13 cellular contexts compared by ENCODE assay signal in the genomic region with DNA sequence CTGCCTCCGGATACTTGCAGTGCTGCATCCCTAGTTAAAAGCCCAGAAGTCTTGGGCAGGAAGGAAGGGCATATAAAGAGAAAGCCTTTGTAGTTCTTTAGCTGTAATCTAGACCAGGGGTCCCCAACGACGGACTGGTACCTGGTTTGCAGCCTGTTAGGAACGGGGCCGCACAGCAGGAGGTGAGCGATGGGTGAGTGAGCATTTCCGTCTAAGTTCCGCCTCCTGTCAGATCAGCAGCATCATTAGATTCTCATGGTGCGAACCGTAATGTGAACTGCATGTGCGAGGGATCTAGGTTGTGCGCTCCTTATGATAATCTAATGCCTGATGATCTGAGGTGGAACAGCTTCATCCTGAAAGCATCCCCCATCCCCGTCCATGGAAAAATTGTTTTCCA. TPM values are rescaled to one million over a fixed set of nuclear protein-coding genes. Genes with fewer than 3 reads are reported as not detected.
DNase-seq lines count a peak whose midpoint lies in the region; ATAC-seq and TF ChIP-seq lines count a peak whose summit lies in the region.
"Had no signal": no experiment of that assay in that cellular context is flagged by ENCODE, and none has a peak within 500 bp of the region (broad histone marks: within the 10 kb centered on the region; RNA-seq: fewer than 3 reads in every experiment).

No MANE protein-coding gene starts in this region.

- no peak overlapping the region for H2AFZ ChIP-seq in neuron (ENCODE audit: low read depth, low read length)

- H3K27me3 Mint-ChIP-seq in activated CD4-positive, alpha-beta T cell treated with anti-CD3 and anti-CD28 coated beads for 36 hours = no peaks in the 10 kb centered on the region
- no peaks in the 10 kb centered on the region for H3K27me3 Mint-ChIP-seq in IgD-negative memory B cell

- no peaks in the 10 kb centered on the region for H3K9me3 Mint-ChIP-seq in activated CD4-positive, alpha-beta T cell treated with anti-CD3 and anti-CD28 coated beads for 36 hours (ENCODE audit: low read depth)
- peaks cover 0 to 8% (median 2%) of the 10 kb centered on the region in 3 donors for H3K9me3 Mint-ChIP-seq in IgD-negative memory B cell

- H3K4me1 ChIP-seq in neuron (ENCODE audit: insufficient read depth, low read length) = peaks cover 14% of the 10 kb centered on the region

- no peak for DNase-seq in activated CD4-positive, alpha-beta T cell treated with anti-CD3 and anti-CD28 coated beads for 36 hours
- DNase-seq in activated CD4-positive, alpha-beta T cell treated with anti-CD3 and anti-CD28 coated beads for 4 hours = no peak
- DNase-seq in epithelial cell of proximal tubule (ENCODE audit: low read depth) (no peak), NCI-H2029 (lab: John Stamatoyannopoulos, UW) (no peak)
- DNase-seq in NK-92 treated with Interleukin-12 subunit alpha and Interleukin-12 subunit beta, amount 100 ng/mL, for 24 hours (lab: John Stamatoyannopoulos, UW) = no peak
- DNase-seq: activated gamma-delta T cell, colonic mucosa, HCEC 1CT, NCI-H1048 had no signal

- H3K36me3 Mint-ChIP-seq in activated CD4-positive, alpha-beta T cell treated with anti-CD3 and anti-CD28 coated beads for 36 hours (ENCODE audit: low read depth) = peaks cover 33% of the 10 kb centered on the region
- peaks cover 13% of the 10 kb centered on the region for H3K36me3 Mint-ChIP-seq in IgD-negative memory B cell

- no peak overlapping the region for H3K27ac Mint-ChIP-seq in activated CD4-positive, alpha-beta T cell treated with anti-CD3 and anti-CD28 coated beads for 36 hours
- peak overlapping the region in 2 of 3 donors; percentile 78 to 90 for H3K27ac Mint-ChIP-seq in IgD-negative memory B cell

- peaks cover 24% of the 10 kb centered on the region for H3K36me3 ChIP-seq in neuron (ENCODE audit: insufficient read depth, low read length)
- H3K36me3 ChIP-seq: colonic mucosa had no signal

- CTCF ChIA-PET in activated CD4-positive, alpha-beta T cell treated with anti-CD3 and anti-CD28 coated beads for 36 hours (lab: Charles Lee) = interaction anchor here (0.7 to 0.8 kb wide), 2 partner anchors 168 to 300 kb away, joined by 3 read pairs; partner anchors contain the start of gene ZSWIM6

- H3K4me3 ChIP-seq in epithelial cell of proximal tubule (ENCODE audit: low read depth, low read length) (peak overlapping the region; percentile 93), neuron (ENCODE audit: low read length) (peak overlapping the region; percentile 84)

- POLR2A ChIA-PET in activated CD4-positive, alpha-beta T cell treated with anti-CD3 and anti-CD28 coated beads for 36 hours (lab: Charles Lee) = interaction anchor here (0.6 to 0.8 kb wide), 3 partner anchors 63 to 78 kb away, joined by 3 to 4 read pairs (median 4); no protein-coding TSS in a partner anchor

- no peaks in the 10 kb centered on the region for H3K27me3 ChIP-seq in neuron (ENCODE audit: insufficient read depth, low read length)
- H3K27me3 ChIP-seq: colonic mucosa had no signal

- intact Hi-C loops in activated CD4-positive, alpha-beta T cell treated with anti-CD3 and anti-CD28 coated beads for 36 hours (cut with DNase I, micrococcal nuclease) = loop anchor here (2.0 to 10.0 kb wide), 9 partner anchors 107 to 1143 kb away; partner anchors contain the start of genes DEPDC1B (in 1 of the 2) and KIF2A (in 1 of the 2)

- H3K4me1 Mint-ChIP-seq in activated CD4-positive, alpha-beta T cell treated with anti-CD3 and anti-CD28 coated beads for 36 hours = peaks cover 32% of the 10 kb centered on the region
- H3K4me1 Mint-ChIP-seq in IgD-negative memory B cell = peaks cover 22 to 32% (median 23%) of the 10 kb centered on the region in 3 donors

- TF ChIP-seq CTCF in epithelial cell of proximal tubule (conservative IDR thresholded peaks at IDR 0.05; ENCODE audit: low read depth, low read length) = no peak

- peaks cover 6% of the 10 kb centered on the region for H3K9me3 ChIP-seq in neuron (ENCODE audit: low read length)
- H3K9me3 ChIP-seq: colonic mucosa, thoracic aorta had no signal

- no peak for ATAC-seq in activated CD4-positive, alpha-beta T cell treated with anti-CD3 and anti-CD28 coated beads for 36 hours
- ATAC-seq in HG03196 (IDR thresholded peaks at IDR 0.05; ENCODE audit: unreplicated experiment) = no peak

- peak overlapping the region; percentile 2 for H3K4me3 Mint-ChIP-seq in activated CD4-positive, alpha-beta T cell treated with anti-CD3 and anti-CD28 coated beads for 36 hours
- peak overlapping the region; percentile 13 to 99 (median 34) for H3K4me3 Mint-ChIP-seq in IgD-negative memory B cell

RNA-seq across cellular contexts. Expression of gene SMIM15, which starts 1.6 kb away (rescaled TPM):
- 10 to 100 TPM; 73.5 to 84.0 TPM for total RNA-seq in activated CD4-positive, alpha-beta T cell treated with anti-CD3 and anti-CD28 coated beads for 36 hours
- polyA plus RNA-seq in IgD-negative memory B cell = 28.3 TPM
- 70.5 and 71.4 TPM in 2 replicates for total RNA-seq in epithelial cell of proximal tubule
